In genomic region chr20:62230276-62230675, GRCh38 we compare ENCODE assay signal across 26 cellular contexts. TPM values are rescaled to one million over a fixed set of nuclear protein-coding genes. Genes with fewer than 3 reads are reported as not detected.
DNase-seq lines count a peak whose midpoint lies in the region; ATAC-seq, FAIRE-seq and TF ChIP-seq lines count a peak whose summit lies in the region.
"Had no signal": no experiment of that assay in that cellular context is flagged by ENCODE, and none has a peak within 500 bp of the region (broad histone marks: within the 10 kb centered on the region; RNA-seq: fewer than 3 reads in every experiment).

No MANE protein-coding gene starts in this region.

- POLR2A ChIA-PET in HEK293 (lab: Yijun Ruan, JAX) = no interaction called here
- POLR2A ChIA-PET in IMR-90 (lab: Charles Lee; ENCODE audit: unreplicated experiment) = no interaction called here
- POLR2A ChIA-PET in K562 (lab: Yijun Ruan, JAX) = no interaction called here

- H4K8ac ChIP-seq in IMR-90 (ENCODE audit: low read depth in 2 of 2, low read length in 2 of 2) = no peak overlapping the region

- H3K4me3 ChIP-seq in HEK293 (ENCODE audit: low read depth, low read length) (no peak overlapping the region), IMR-90 (ENCODE audit: insufficient read depth, low read depth, low read length) (no peak overlapping the region), K562 (no peak overlapping the region), neutrophil (ENCODE audit: low read depth in 1 of 2, low read length in 1 of 2) (no peak overlapping the region)
- H3K4me3 ChIP-seq: A549; BLaER1 treated with 17β-estradiol and CSF1 and Interleukin-3, amounts not matched to agents 10 nM and 100 nM; GM23248 had no signal

- DNase-seq in IMR-90 = no peak
- no peak for DNase-seq in K562 (ENCODE audit: extremely low read depth in 1 of 4, low spot score in 3 of 4)
- DNase-seq in RPMI8226 = no peak
- no peak for DNase-seq in T-helper 1 cell
- DNase-seq in T-helper 9 cell = no peak
- DNase-seq: 8988T; ACHN; AML-193; BE2C; CD4-positive, alpha-beta T cell; CD8-positive, alpha-beta memory T cell; DMS53; DMS79 treated with DMSO at 0.1 percent for 48 hours; GF-D8; GM23248; H9 had no signal

- no peaks in the 10 kb centered on the region for H3K4me1 ChIP-seq in HEK293 (ENCODE audit: control insufficient read depth, insufficient read depth, low read length)
- no peaks in the 10 kb centered on the region for H3K4me1 ChIP-seq in IMR-90 (ENCODE audit: control insufficient read depth, insufficient read depth, low read length)
- peaks cover 4 to 33% of the 10 kb centered on the region in 2 experiments; a peak in 4 of 5 replicates for H3K4me1 ChIP-seq in K562 (replicated peaks in 1 of 2; ENCODE audit: control insufficient read depth in 2 of 2, insufficient read depth in 2 of 2, low read length in 2 of 2)
- H3K4me1 ChIP-seq in neutrophil (ENCODE audit: control insufficient read depth in 1 of 2, insufficient read depth in 1 of 2, low read depth in 1 of 2, low read length in 1 of 2) = no peaks in the 10 kb centered on the region
- H3K4me1 ChIP-seq: A549, BE2C had no signal

- BruUV-seq in IMR-90 (replicated peaks; lab: Mats Ljungman, UMichigan) (no TSS peak), K562 (replicated peaks; lab: Mats Ljungman, UMichigan) (no TSS peak)

- CTCF ChIA-PET in HEK293 (lab: Yijun Ruan, JAX) = interaction anchor here (0.7 kb wide), 1 partner anchor 70 kb away, joined by 3 read pairs; no protein-coding TSS in a partner anchor
- CTCF ChIA-PET in IMR-90 (lab: Yijun Ruan, JAX) = no interaction called here
- CTCF ChIA-PET in K562 (lab: Yijun Ruan, JAX; ENCODE audit: low intra/inter-chr PET ratio) = no interaction called here

- in situ Hi-C loops in IMR-90 (cut with MboI; ENCODE audit: low sequenced_read_pairs) = no loop called here
- in situ Hi-C loops in K562 (cut with MboI) = no loop called here

- H3K9me1 ChIP-seq in IMR-90 (ENCODE audit: insufficient read depth, low read length) = no peaks in the 10 kb centered on the region
- H3K9me1 ChIP-seq in K562 (ENCODE audit: control insufficient read depth, insufficient read depth, low read length) = no peaks in the 10 kb centered on the region

- no peak for TF ChIP-seq EP300 in K562 (IDR thresholded peaks at IDR 0.05; ENCODE audit: low read length)

- H3K9me3 ChIP-seq in HEK293 (ENCODE audit: control insufficient read depth, insufficient read depth, low read depth, low read length) = no peaks in the 10 kb centered on the region
- H3K9me3 ChIP-seq in IMR-90 (ENCODE audit: control insufficient read depth, insufficient read depth, low read length) = peaks cover 4% of the 10 kb centered on the region
- peaks cover 7% of the 10 kb centered on the region; the same call in 1 of the 2 replicates for H3K9me3 ChIP-seq in K562 (replicated peaks; ENCODE audit: control insufficient read depth, insufficient read depth, low read depth, low read length)
- no peaks in the 10 kb centered on the region for H3K9me3 ChIP-seq in neutrophil
- H3K9me3 ChIP-seq: A549, BE2C had no signal

- H2AFZ ChIP-seq in IMR-90 (replicated peaks; ENCODE audit: low read length, poor library complexity) (peak overlapping the region; percentile 5), K562 (ENCODE audit: low read depth, low read length) (no peak overlapping the region)
- H2AFZ ChIP-seq: GM23248 had no signal

- no peaks in the 10 kb centered on the region for H3K79me2 ChIP-seq in K562 (ENCODE audit: control insufficient read depth, insufficient read depth, low read length)

- TF ChIP-seq RAD21 in IMR-90 (IDR thresholded peaks at IDR 0.05; ENCODE audit: low read length) (no peak), K562 (CRISPR knock-in tag; conservative IDR thresholded peaks at IDR 0.05 in 1 of 2, IDR thresholded peaks at IDR 0.05 in 1 of 2) (no peak)

- H2BK20ac ChIP-seq in IMR-90 (ENCODE audit: low read depth, low read length) = no peak overlapping the region

- intact Hi-C loops in IMR-90 (cut with micrococcal nuclease) (no loop called here), K562 (cut with micrococcal nuclease) (no loop called here)

- TF ChIP-seq CTCF in HEK293 (tag by site-specific recombination; IDR thresholded peaks at IDR 0.05) = no peak
- no peak for TF ChIP-seq CTCF in IMR-90 (conservative IDR thresholded peaks at IDR 0.05; ENCODE audit: low read depth, low read length)
- no peak for TF ChIP-seq CTCF in K562 (IDR thresholded peaks at IDR 0.05 in 2 of 3, conservative IDR thresholded peaks at IDR 0.05 in 1 of 3; ENCODE audit: insufficient read depth in 2 of 3, low read depth in 1 of 3, low read length in 3 of 3)
- no peak for TF ChIP-seq CTCF in neutrophil (IDR thresholded peaks at IDR 0.05)

- no peak overlapping the region for H4K5ac ChIP-seq in IMR-90 (ENCODE audit: low read depth, low read length)

- H3K27me3 ChIP-seq in IMR-90 (ENCODE audit: control insufficient read depth, insufficient read depth, low read length) = peaks cover 50% of the 10 kb centered on the region
- H3K27me3 ChIP-seq in K562 (ENCODE audit: control insufficient read depth in 2 of 2, insufficient read depth in 2 of 2, low read length in 2 of 2) = peaks cover 3 to 23% of the 10 kb centered on the region in 2 experiments; a peak in 4 of 5 replicates
- H3K27me3 ChIP-seq in neutrophil = peaks cover 53% of the 10 kb centered on the region
- H3K27me3 ChIP-seq: BE2C had no signal

- no peak overlapping the region for H3K27ac ChIP-seq in HEK293 (ENCODE audit: extremely low read depth, low read depth, low read length)
- no peak overlapping the region for H3K27ac ChIP-seq in IMR-90 (ENCODE audit: insufficient read depth, low read length)
- H3K27ac ChIP-seq in K562 (ENCODE audit: extremely low read depth, low read depth, low read length) = no peak overlapping the region
- peak overlapping the region; percentile 78 for H3K27ac ChIP-seq in neutrophil
- H3K27ac ChIP-seq: A549; BLaER1 treated with 17β-estradiol and CSF1 and Interleukin-3, amounts not matched to agents 10 nM and 100 nM; GM23248 had no signal

- no peak overlapping the region for H2BK120ac ChIP-seq in IMR-90 (ENCODE audit: low read depth, low read length)

- H2BK15ac ChIP-seq in IMR-90 (ENCODE audit: low read depth, low read length) = no peak overlapping the region

- no peak overlapping the region for H4K91ac ChIP-seq in IMR-90 (ENCODE audit: insufficient read depth, low read depth, low read length)

- no peaks in the 10 kb centered on the region for H3K79me1 ChIP-seq in IMR-90 (ENCODE audit: low read depth in 1 of 2, low read length in 2 of 2)

- 72 to 95% methylated on average over 2 of the region's 2 CpGs for WGBS in IMR-90 (ENCODE audit: extremely low coverage in 2 of 2, insufficient read length in 1 of 2), 2 experiments
- 5% methylated on average over 2 of the region's 2 CpGs for WGBS in K562 (ENCODE audit: insufficient coverage, low coverage, missing lambda C conversion rate)

- no peak overlapping the region for H3K4ac ChIP-seq in IMR-90 (ENCODE audit: low read depth, low read length)

- no peak overlapping the region for H3K23ac ChIP-seq in IMR-90 (ENCODE audit: low read depth, low read length)

- dilution Hi-C loops in IMR-90 (cut with HindIII; ENCODE audit: low sequenced_read_pairs, unreplicated experiment) = no loop called here

- H3K14ac ChIP-seq in IMR-90 (replicated peaks; ENCODE audit: low read depth, low read length) = no peak overlapping the region

- H3K18ac ChIP-seq in IMR-90 (ENCODE audit: low read depth, low read length) = no peak overlapping the region

- H4K20me1 ChIP-seq in IMR-90 (ENCODE audit: insufficient read depth, low read length) = peaks cover 4% of the 10 kb centered on the region; the same call in 1 of the 2 replicates
- H4K20me1 ChIP-seq in K562 (replicated peaks; ENCODE audit: control insufficient read depth, insufficient read depth, low read length) = no peaks in the 10 kb centered on the region

- no peak for FAIRE-seq in K562 (lab: Jason Lieb, UNC)
- FAIRE-seq: A549, GM12892 had no signal

- H3K56ac ChIP-seq in IMR-90 (ENCODE audit: extremely low read depth, insufficient read depth, low read length) = no peak overlapping the region

- H2AK9ac ChIP-seq in IMR-90 (replicated peaks; ENCODE audit: low read depth, low read length, poor library complexity) = no peak overlapping the region

- TF ChIP-seq POLR2A in IMR-90 (IDR thresholded peaks at IDR 0.05; ENCODE audit: low read depth, low read length) = no peak
- TF ChIP-seq POLR2A in K562 (conservative IDR thresholded peaks at IDR 0.05) = no peak

- no peak for ATAC-seq in IMR-90 (ENCODE audit: low read depth)
- no peak for ATAC-seq in K562
- ATAC-seq: A549, HCT116 had no signal

- H2BK5ac ChIP-seq in IMR-90 (ENCODE audit: low read depth, low read length, poor library complexity, severe bottlenecking) = peak overlapping the region; percentile 60

- no peak overlapping the region for H2AK5ac ChIP-seq in IMR-90 (ENCODE audit: low read depth, low read length)

- H3K4me2 ChIP-seq in IMR-90 (ENCODE audit: low read depth, low read length) (no peak overlapping the region), K562 (ENCODE audit: insufficient read depth, low read length) (no peak overlapping the region)
- H3K4me2 ChIP-seq: A549; BLaER1 treated with 17β-estradiol and CSF1 and Interleukin-3, amounts not matched to agents 10 nM and 100 nM had no signal

- H3K36me3 ChIP-seq in HEK293 (ENCODE audit: control insufficient read depth in 2 of 2, insufficient read depth in 1 of 2, low read length in 2 of 2) (no peaks in the 10 kb centered on the region), IMR-90 (ENCODE audit: control insufficient read depth, insufficient read depth, low read length) (no peaks in the 10 kb centered on the region), K562 (ENCODE audit: control insufficient read depth, insufficient read depth, low read length) (no peaks in the 10 kb centered on the region), neutrophil (no peaks in the 10 kb centered on the region)
- H3K36me3 ChIP-seq: BE2C; BLaER1 treated with 17β-estradiol and CSF1 and Interleukin-3, amounts not matched to agents 10 nM and 100 nM had no signal

- no peak overlapping the region for H3K9ac ChIP-seq in IMR-90 (ENCODE audit: low read depth, low read length)
- H3K9ac ChIP-seq in K562 (ENCODE audit: insufficient read depth in 1 of 2, low read depth in 2 of 2, low read length in 2 of 2) = no peak overlapping the region
- H3K9ac ChIP-seq: BLaER1 treated with 17β-estradiol and CSF1 and Interleukin-3, amounts not matched to agents 10 nM and 100 nM; GM23248 had no signal

RNA-seq across cellular contexts. Expression of gene OSBPL2, which starts 8.0 kb away (rescaled TPM):
- total RNA-seq in IMR-90 (2012; rRNA removed) (27.6 and 28.6 TPM in 2 replicates), K562 (2014; rRNA removed) (14.4 and 18.2 TPM in 2 replicates), K562 (2014; rRNA removed; fragmentation: Illumina TruSeq; extraction: Trizol) (14.0 and 16.1 TPM in 2 replicates), K562 (2015; rRNA removed; fragmentation: Illumina TruSeq; extraction: Trizol) (13.0 and 14.1 TPM in 2 replicates), K562 (2021) (23.0 and 25.6 TPM in 2 replicates)
- polyA plus RNA-seq in IMR-90 (2012; rRNA removed) (17.7 and 19.3 TPM in 2 replicates), K562 (2011; rRNA removed) (11.2 and 18.0 TPM in 2 replicates), K562 (2014; fragmentation: Illumina TruSeq; extraction: Trizol) (19.9 and 21.1 TPM in 2 replicates), K562 (2014; fragmentation: Nextera tagmentation; extraction: Ambion mirVana) (1 to 10 TPM; 2.5 to 3.5 TPM), K562 (2014; rRNA removed) (15.2 and 16.9 TPM in 2 replicates)
- polyA plus RNA-seq in IMR-90 (2012; cell fraction: cytosol; rRNA removed) = 13.1 and 15.2 TPM in 2 replicates
- polyA plus RNA-seq in IMR-90 (2012; cell fraction: nucleus; rRNA removed; ENCODE audit: low replicate concordance) = 36.2 and 68.6 TPM in 2 replicates
- total RNA-seq in K562 (2011; cell fraction: chromatin; rRNA removed; ENCODE audit: low replicate concordance) = 144 and 173 TPM in 2 replicates
- 69.5 and 70.9 TPM in 2 replicates for total RNA-seq in K562 (2011; cell fraction: nucleolus; rRNA removed)
- 130 and 148 TPM in 2 replicates for total RNA-seq in K562 (2011; cell fraction: nucleoplasm; rRNA removed)
- 7.4 and 12.4 TPM in 2 replicates for polyA plus RNA-seq in K562 (2011; cell fraction: cytosol; rRNA removed)
- polyA plus RNA-seq in K562 (2011; cell fraction: nucleus; rRNA removed) = 75.1 and 90.2 TPM in 2 replicates
- 15.0 and 24.7 TPM in 2 replicates for polyA plus RNA-seq in K562 (2012)
- polyA minus RNA-seq in K562 (2011; rRNA and poly(A)+ RNA removed) = 73.7 and 99.1 TPM in 2 replicates
- polyA minus RNA-seq in K562 (2011; cell fraction: cytosol; rRNA and poly(A)+ RNA removed) = 7.7 and 10.5 TPM in 2 replicates
- polyA minus RNA-seq in K562 (2011; cell fraction: nucleus; rRNA and poly(A)+ RNA removed) = 19.9 and 34.7 TPM in 2 replicates

RNA-seq across cellular contexts. Expression of gene HRH3, which starts 10.2 kb away (rescaled TPM):
- total RNA-seq in IMR-90 (2012; rRNA removed) (not detected in 2 replicates), K562 (2014; rRNA removed) (not detected in 2 replicates), K562 (2014; rRNA removed; fragmentation: Illumina TruSeq; extraction: Trizol) (not detected in 2 replicates), K562 (2015; rRNA removed; fragmentation: Illumina TruSeq; extraction: Trizol) (not detected in 2 replicates), K562 (2021) (not detected in 2 replicates)
- polyA plus RNA-seq in IMR-90 (2012; rRNA removed) (not detected in 2 replicates), K562 (2011; rRNA removed) (not detected in 2 replicates), K562 (2014; fragmentation: Illumina TruSeq; extraction: Trizol) (not detected in 2 replicates), K562 (2014; fragmentation: Nextera tagmentation; extraction: Ambion mirVana) (not detected), K562 (2014; rRNA removed) (not detected in 2 replicates)
- not detected in 2 replicates for polyA plus RNA-seq in IMR-90 (2012; cell fraction: cytosol; rRNA removed)
- not detected in 2 replicates for polyA plus RNA-seq in IMR-90 (2012; cell fraction: nucleus; rRNA removed; ENCODE audit: low replicate concordance)
- total RNA-seq in K562 (2011; cell fraction: chromatin; rRNA removed; ENCODE audit: low replicate concordance) = not detected in 2 replicates
- total RNA-seq in K562 (2011; cell fraction: nucleolus; rRNA removed) = not detected in 2 replicates
- total RNA-seq in K562 (2011; cell fraction: nucleoplasm; rRNA removed) = not detected in 2 replicates
- polyA plus RNA-seq in K562 (2011; cell fraction: cytosol; rRNA removed) = not detected in 2 replicates
- polyA plus RNA-seq in K562 (2011; cell fraction: nucleus; rRNA removed) = not detected in 2 replicates
- polyA plus RNA-seq in K562 (2012) = not detected in 2 replicates
- not detected in 2 replicates for polyA minus RNA-seq in K562 (2011; rRNA and poly(A)+ RNA removed)
- not detected in 2 replicates for polyA minus RNA-seq in K562 (2011; cell fraction: cytosol; rRNA and poly(A)+ RNA removed)
- not detected in 2 replicates for polyA minus RNA-seq in K562 (2011; cell fraction: nucleus; rRNA and poly(A)+ RNA removed)
- total RNA-seq: CD4-positive, alpha-beta T cell; CD8-positive, alpha-beta memory T cell; Daoy; G401; GM23248; H4 had no signal
- polyA plus RNA-seq: A549; CD14-positive monocyte; CD8-positive, alpha-beta memory T cell; GM23248 had no signal

RNA-seq across cellular contexts. Expression of gene MTG2, which starts 47.4 kb away (rescaled TPM):
- 11.5 and 12.2 TPM in 2 replicates for total RNA-seq in IMR-90 (2012; rRNA removed)
- polyA plus RNA-seq in IMR-90 (2012; rRNA removed) = 23.9 and 25.2 TPM in 2 replicates
- 21.7 and 23.7 TPM in 2 replicates for polyA plus RNA-seq in IMR-90 (2012; cell fraction: cytosol; rRNA removed)
- 52.1 and 66.5 TPM in 2 replicates for polyA plus RNA-seq in IMR-90 (2012; cell fraction: nucleus; rRNA removed; ENCODE audit: low replicate concordance)
- 78.3 and 113 TPM in 2 replicates for total RNA-seq in K562 (2011; cell fraction: chromatin; rRNA removed; ENCODE audit: low replicate concordance)
- 67.9 and 70.7 TPM in 2 replicates for total RNA-seq in K562 (2011; cell fraction: nucleolus; rRNA removed)
- total RNA-seq in K562 (2011; cell fraction: nucleoplasm; rRNA removed) = 77.2 and 104 TPM in 2 replicates
- 44.6 and 63.8 TPM in 2 replicates for total RNA-seq in K562 (2014; rRNA removed)
- 21.5 and 21.7 TPM in 2 replicates for total RNA-seq in K562 (2014; rRNA removed; fragmentation: Illumina TruSeq; extraction: Trizol)
- 39.6 and 44.5 TPM in 2 replicates for total RNA-seq in K562 (2015; rRNA removed; fragmentation: Illumina TruSeq; extraction: Trizol)
- 65.1 and 67.5 TPM in 2 replicates for total RNA-seq in K562 (2021)
- polyA plus RNA-seq in K562 (2011; rRNA removed) = 32.3 and 33.1 TPM in 2 replicates
- polyA plus RNA-seq in K562 (2011; cell fraction: cytosol; rRNA removed) = 43.6 and 66.7 TPM in 2 replicates
- polyA plus RNA-seq in K562 (2011; cell fraction: nucleus; rRNA removed) = 27.6 and 41.4 TPM in 2 replicates
- polyA plus RNA-seq in K562 (2012) = 35.8 and 52.8 TPM in 2 replicates
- 53.9 and 66.5 TPM in 2 replicates for polyA plus RNA-seq in K562 (2014; fragmentation: Illumina TruSeq; extraction: Trizol)
- 1 to 10 TPM; 8.7 to 9.3 TPM for polyA plus RNA-seq in K562 (2014; fragmentation: Nextera tagmentation; extraction: Ambion mirVana)
- polyA plus RNA-seq in K562 (2014; rRNA removed) = 58.9 and 67.2 TPM in 2 replicates
- polyA minus RNA-seq in K562 (2011; rRNA and poly(A)+ RNA removed) = 20.0 and 26.4 TPM in 2 replicates
- polyA minus RNA-seq in K562 (2011; cell fraction: cytosol; rRNA and poly(A)+ RNA removed) = 21.5 and 30.5 TPM in 2 replicates
- polyA minus RNA-seq in K562 (2011; cell fraction: nucleus; rRNA and poly(A)+ RNA removed) = 14.5 and 18.4 TPM in 2 replicates

Comparison
In these comparisons a context has a peak if more than half of its experiments do, and no peak if none do; other contexts are left out.
1. Of the 44 proteins assayed by ChIP-seq in both K562 and HEK293: peak only in K562: ZBTB26; only in HEK293: ZNF785; in both: none; in neither: 42.